In the genomic region with DNA sequence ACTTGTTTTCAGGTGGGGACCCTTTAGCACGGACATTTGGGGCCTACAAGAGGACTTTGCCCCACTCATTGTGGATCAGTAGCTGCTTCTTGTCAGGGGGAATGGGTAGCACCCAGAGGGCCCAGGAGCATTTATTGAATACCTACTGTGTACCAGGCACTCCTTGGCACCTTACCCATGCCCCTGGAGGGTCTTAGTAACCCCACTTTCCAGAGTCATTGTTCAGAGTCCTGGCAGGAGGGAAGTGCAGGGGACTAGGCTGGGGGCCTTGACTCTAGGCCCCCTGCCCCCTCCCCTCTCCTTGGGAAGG, we compare ENCODE assay signal across 2 cellular contexts.
TF ChIP-seq lines count a peak whose summit lies in the region.

No MANE protein-coding gene starts in this region.

TF ChIP-seq in K562, 482 proteins besides CTCF, POLR2A, EP300 and RAD21:
- peak; percentile 87; the same call in 1 of the 2 replicates for TF ChIP-seq ZKSCAN8 (CRISPR knock-in tag; IDR thresholded peaks at IDR 0.05)
- TF ChIP-seq, protein P1, sequence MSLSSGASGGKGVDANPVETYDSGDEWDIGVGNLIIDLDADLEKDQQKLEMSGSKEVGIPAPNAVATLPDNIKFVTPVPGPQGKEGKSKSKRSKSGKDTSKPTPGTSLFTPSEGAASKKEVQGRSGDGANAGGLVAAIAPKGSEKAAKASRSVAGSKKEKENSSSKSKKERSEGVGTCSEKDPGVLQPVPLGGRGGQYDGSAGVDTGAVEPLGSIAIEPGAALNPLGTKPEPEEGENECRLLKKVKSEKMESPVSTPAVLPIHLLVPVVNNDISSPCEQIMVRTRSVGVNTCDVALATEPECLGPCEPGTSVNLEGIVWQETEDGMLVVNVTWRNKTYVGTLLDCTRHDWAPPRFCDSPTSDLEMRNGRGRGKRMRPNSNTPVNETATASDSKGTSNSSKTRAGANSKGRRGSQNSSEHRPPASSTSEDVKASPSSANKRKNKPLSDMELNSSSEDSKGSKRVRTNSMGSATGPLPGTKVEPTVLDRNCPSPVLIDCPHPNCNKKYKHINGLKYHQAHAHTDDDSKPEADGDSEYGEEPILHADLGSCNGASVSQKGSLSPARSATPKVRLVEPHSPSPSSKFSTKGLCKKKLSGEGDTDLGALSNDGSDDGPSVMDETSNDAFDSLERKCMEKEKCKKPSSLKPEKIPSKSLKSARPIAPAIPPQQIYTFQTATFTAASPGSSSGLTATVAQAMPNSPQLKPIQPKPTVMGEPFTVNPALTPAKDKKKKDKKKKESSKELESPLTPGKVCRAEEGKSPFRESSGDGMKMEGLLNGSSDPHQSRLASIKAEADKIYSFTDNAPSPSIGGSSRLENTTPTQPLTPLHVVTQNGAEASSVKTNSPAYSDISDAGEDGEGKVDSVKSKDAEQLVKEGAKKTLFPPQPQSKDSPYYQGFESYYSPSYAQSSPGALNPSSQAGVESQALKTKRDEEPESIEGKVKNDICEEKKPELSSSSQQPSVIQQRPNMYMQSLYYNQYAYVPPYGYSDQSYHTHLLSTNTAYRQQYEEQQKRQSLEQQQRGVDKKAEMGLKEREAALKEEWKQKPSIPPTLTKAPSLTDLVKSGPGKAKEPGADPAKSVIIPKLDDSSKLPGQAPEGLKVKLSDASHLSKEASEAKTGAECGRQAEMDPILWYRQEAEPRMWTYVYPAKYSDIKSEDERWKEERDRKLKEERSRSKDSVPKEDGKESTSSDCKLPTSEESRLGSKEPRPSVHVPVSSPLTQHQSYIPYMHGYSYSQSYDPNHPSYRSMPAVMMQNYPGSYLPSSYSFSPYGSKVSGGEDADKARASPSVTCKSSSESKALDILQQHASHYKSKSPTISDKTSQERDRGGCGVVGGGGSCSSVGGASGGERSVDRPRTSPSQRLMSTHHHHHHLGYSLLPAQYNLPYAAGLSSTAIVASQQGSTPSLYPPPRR (CRISPR knock-in tag; IDR thresholded peaks at IDR 0.05; ENCODE audit: borderline replicate concordance): no peak
TF ChIP-seq in K562: peak in this region for 1.

TF ChIP-seq in GM23338, 12 proteins besides CTCF, POLR2A, EP300 and RAD21:
- TF ChIP-seq ZNF331 (CRISPR knock-in tag; IDR thresholded peaks at IDR 0.05; ENCODE audit: low read depth) (no peak), POLR2AphosphoS5 (IDR thresholded peaks at IDR 0.05; ENCODE audit: low read depth) (no peak), NANOG (IDR thresholded peaks at IDR 0.05; ENCODE audit: borderline replicate concordance) (no peak), REST (IDR thresholded peaks at IDR 0.05; ENCODE audit: unreplicated experiment) (no peak), CREB1 (CRISPR knock-in tag; IDR thresholded peaks at IDR 0.05; ENCODE audit: low read depth) (no peak), EZH2 (IDR thresholded peaks at IDR 0.05; ENCODE audit: low read depth, unreplicated experiment) (no peak)
- TF ChIP-seq, protein P2, sequence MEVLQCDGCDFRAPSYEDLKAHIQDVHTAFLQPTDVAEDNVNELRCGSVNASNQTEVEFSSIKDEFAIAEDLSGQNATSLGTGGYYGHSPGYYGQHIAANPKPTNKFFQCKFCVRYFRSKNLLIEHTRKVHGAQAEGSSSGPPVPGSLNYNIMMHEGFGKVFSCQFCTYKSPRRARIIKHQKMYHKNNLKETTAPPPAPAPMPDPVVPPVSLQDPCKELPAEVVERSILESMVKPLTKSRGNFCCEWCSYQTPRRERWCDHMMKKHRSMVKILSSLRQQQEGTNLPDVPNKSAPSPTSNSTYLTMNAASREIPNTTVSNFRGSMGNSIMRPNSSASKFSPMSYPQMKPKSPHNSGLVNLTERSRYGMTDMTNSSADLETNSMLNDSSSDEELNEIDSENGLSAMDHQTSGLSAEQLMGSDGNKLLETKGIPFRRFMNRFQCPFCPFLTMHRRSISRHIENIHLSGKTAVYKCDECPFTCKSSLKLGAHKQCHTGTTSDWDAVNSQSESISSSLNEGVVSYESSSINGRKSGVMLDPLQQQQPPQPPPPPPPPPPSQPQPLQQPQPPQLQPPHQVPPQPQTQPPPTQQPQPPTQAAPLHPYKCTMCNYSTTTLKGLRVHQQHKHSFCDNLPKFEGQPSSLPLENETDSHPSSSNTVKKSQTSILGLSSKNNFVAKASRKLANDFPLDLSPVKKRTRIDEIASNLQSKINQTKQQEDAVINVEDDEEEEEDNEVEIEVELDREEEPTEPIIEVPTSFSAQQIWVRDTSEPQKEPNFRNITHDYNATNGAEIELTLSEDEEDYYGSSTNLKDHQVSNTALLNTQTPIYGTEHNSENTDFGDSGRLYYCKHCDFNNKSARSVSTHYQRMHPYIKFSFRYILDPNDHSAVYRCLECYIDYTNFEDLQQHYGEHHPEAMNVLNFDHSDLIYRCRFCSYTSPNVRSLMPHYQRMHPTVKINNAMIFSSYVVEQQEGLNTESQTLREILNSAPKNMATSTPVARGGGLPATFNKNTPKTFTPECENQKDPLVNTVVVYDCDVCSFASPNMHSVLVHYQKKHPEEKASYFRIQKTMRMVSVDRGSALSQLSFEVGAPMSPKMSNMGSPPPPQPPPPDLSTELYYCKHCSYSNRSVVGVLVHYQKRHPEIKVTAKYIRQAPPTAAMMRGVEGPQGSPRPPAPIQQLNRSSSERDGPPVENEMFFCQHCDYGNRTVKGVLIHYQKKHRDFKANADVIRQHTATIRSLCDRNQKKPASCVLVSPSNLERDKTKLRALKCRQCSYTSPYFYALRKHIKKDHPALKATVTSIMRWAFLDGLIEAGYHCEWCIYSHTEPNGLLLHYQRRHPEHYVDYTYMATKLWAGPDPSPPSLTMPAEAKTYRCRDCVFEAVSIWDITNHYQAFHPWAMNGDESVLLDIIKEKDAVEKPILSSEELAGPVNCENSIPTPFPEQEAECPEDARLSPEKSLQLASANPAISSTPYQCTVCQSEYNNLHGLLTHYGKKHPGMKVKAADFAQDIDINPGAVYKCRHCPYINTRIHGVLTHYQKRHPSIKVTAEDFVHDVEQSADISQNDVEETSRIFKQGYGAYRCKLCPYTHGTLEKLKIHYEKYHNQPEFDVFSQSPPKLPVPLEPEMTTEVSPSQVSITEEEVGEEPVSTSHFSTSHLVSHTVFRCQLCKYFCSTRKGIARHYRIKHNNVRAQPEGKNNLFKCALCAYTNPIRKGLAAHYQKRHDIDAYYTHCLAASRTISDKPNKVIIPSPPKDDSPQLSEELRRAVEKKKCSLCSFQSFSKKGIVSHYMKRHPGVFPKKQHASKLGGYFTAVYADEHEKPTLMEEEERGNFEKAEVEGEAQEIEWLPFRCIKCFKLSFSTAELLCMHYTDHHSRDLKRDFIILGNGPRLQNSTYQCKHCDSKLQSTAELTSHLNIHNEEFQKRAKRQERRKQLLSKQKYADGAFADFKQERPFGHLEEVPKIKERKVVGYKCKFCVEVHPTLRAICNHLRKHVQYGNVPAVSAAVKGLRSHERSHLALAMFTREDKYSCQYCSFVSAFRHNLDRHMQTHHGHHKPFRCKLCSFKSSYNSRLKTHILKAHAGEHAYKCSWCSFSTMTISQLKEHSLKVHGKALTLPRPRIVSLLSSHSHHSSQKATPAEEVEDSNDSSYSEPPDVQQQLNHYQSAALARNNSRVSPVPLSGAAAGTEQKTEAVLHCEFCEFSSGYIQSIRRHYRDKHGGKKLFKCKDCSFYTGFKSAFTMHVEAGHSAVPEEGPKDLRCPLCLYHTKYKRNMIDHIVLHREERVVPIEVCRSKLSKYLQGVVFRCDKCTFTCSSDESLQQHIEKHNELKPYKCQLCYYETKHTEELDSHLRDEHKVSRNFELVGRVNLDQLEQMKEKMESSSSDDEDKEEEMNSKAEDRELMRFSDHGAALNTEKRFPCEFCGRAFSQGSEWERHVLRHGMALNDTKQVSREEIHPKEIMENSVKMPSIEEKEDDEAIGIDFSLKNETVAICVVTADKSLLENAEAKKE (CRISPR knock-in tag; IDR thresholded peaks at IDR 0.05): no peak
